27 cellular contexts compared by ENCODE assay signal in the genomic region with DNA sequence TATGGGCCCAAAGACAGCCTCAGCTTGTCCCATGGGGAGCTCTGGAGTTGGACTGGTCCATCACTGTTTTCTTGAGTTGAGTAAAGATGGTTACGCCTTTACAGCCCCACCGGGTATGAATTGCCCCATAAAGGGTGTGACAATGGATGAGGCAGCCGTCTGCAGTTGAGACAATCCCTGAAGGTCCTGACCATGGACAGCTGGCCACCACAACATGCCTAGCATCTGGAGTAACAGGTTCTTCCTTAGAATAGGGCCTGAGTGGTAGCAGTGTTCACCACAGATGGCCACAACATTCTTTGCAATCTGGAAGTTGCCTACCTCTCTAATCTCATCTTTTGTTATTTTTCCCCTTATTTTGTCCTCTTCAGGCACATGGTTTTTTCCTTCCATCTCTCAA. TPM values are rescaled to one million over a fixed set of nuclear protein-coding genes. Genes with fewer than 3 reads are reported as not detected.
"Had no signal": no experiment of that assay in that cellular context is flagged by ENCODE, and none has a peak within 500 bp of the region (broad histone marks: within the 10 kb centered on the region; RNA-seq: fewer than 3 reads in every experiment).

No MANE protein-coding gene starts in this region.

- DNase-seq: naive thymus-derived CD4-positive, alpha-beta T cell; natural killer cell; occipital lobe; ovary; posterior cingulate gyrus; psoas muscle; right cardiac atrium; small intestine; stimulated activated CD4-positive, alpha-beta T cell treated with anti-CD3 and anti-CD28 coated beads, Interleukin-15, amount 100 ng/mL, for 24 hours; stimulated activated CD4-positive, alpha-beta T cell treated with anti-CD3 and anti-CD28 coated beads, Interleukin-2, amount 100 ng/mL, for 24 hours; stimulated activated CD4-positive, alpha-beta T cell treated with anti-CD3 and anti-CD28 coated beads, Interleukin-2, amount 100 ng/mL, for 48 hours; stimulated activated CD4-positive, alpha-beta T cell treated with anti-CD3 and anti-CD28 coated beads, Interleukin-4, amount 100 ng/mL, for 24 hours; stimulated activated naive B cell treated with anti-CD40 and anti-IgM and Interleukin-4, amounts not matched to agents 10 μg/mL and 1 μg/mL and 100 μg/mL, for 72 hours; stimulated activated naive CD4-positive, alpha-beta T cell treated with Interleukin-2 at 50 U/mL for 16 hours; stomach; thyroid gland; trophoblast cell; upper lobe of left lung had no signal

- H3K27me3 ChIP-seq: neural progenitor cell, ovary, stomach, thyroid gland, tibial nerve, upper lobe of left lung, vagina had no signal

- H3K9ac ChIP-seq: neural progenitor cell, parathyroid adenoma had no signal

- H3K27ac ChIP-seq: neural progenitor cell, ovary, parathyroid adenoma, psoas muscle, stomach, thoracic aorta, thyroid gland, tibial nerve, upper lobe of left lung, vagina had no signal

- H3K4me3 ChIP-seq: neural progenitor cell, ovary, psoas muscle, stomach, thoracic aorta, thyroid gland, tibial nerve, upper lobe of left lung, vagina had no signal

- H2AFZ ChIP-seq: neural progenitor cell, parathyroid adenoma had no signal

- H3K9me3 ChIP-seq: ovary, psoas muscle, stomach, thoracic aorta, thyroid gland, tibial nerve, upper lobe of left lung, vagina had no signal

- H3K79me2 ChIP-seq: parathyroid adenoma had no signal

- FAIRE-seq: small intestine, urothelium cell line had no signal

- H3K36me3 ChIP-seq: neural progenitor cell, ovary, stomach, thoracic aorta, thyroid gland, tibial nerve, upper lobe of left lung, vagina had no signal

- H3K4me1 ChIP-seq: parathyroid adenoma, psoas muscle, thyroid gland, tibial nerve, upper lobe of left lung, vagina had no signal

- H3K4me2 ChIP-seq: neural progenitor cell had no signal

RNA-seq across cellular contexts. Expression of gene HS3ST2, which starts 51.5 kb away (rescaled TPM):
- total RNA-seq: natural killer cell, progenitor cell of endocrine pancreas, renal cortical epithelial cell, skeletal muscle tissue had no signal
- polyA plus RNA-seq: naive thymus-derived CD4-positive, alpha-beta T cell had no signal
